ENCODE assay signal across 11 cellular contexts in the genomic region with DNA sequence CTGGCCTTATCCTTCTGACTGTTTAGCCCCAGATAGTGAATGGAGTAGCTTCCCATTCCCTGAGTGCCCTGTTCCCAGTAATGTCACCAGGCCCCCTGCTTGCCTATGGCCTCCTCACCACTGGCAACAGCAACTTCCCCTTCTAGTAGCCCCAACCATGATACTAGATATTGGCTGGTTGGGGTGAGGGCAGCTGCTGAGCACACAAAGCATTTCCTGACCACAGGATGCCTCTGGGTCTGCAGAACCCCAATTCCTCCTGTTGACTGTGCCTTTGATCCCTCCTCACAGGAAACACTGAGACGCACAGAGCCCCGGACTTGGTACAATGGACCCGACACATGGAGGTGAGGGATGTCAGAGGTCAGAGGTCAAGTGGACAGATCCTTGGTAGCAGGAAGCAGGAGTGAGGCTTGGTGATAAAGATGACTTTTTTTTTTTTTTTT. TPM values are rescaled to one million over a fixed set of nuclear protein-coding genes. Genes with fewer than 3 reads are reported as not detected.
A peak's percentile ranks its signal among the peaks of the same experiment; 100 is the strongest.
DNase-seq lines count a peak whose midpoint lies in the region; ATAC-seq, FAIRE-seq and TF ChIP-seq lines count a peak whose summit lies in the region.
"Had no signal": no experiment of that assay in that cellular context is flagged by ENCODE, and none has a peak within 500 bp of the region (broad histone marks: within the 10 kb centered on the region; RNA-seq: fewer than 3 reads in every experiment).

No MANE protein-coding gene starts in this region.

- DNase-seq in GM19239 (ENCODE audit: insufficient read length, low spot score) (no peak), NOMO-1 treated with DMSO at 0.1 percent for 48 hours (lab: John Stamatoyannopoulos, UW; ENCODE audit: unreplicated experiment) (peak; percentile 60), ascending aorta (ENCODE audit: low spot score in 2 of 2) (no peak), sciatic nerve (ENCODE audit: low spot score) (peak; percentile 48), SW 1271 (lab: John Stamatoyannopoulos, UW) (no peak), dorsolateral prefrontal cortex (no peak)
- DNase-seq: activated CD4-positive, alpha-beta T cell treated with anti-CD3 and anti-CD28 coated beads for 1 hour; left cardiac atrium; NK-92 treated with Interleukin-12 subunit alpha and Interleukin-12 subunit beta, amount 100 ng/mL, for 24 hours had no signal

- H3K4me1 ChIP-seq in ascending aorta: peaks cover 0 to 35% of the 10 kb centered on the region in 2 donors

- H3K4me3 ChIP-seq in ascending aorta: no peak overlapping the region
- no peak overlapping the region for H3K4me3 ChIP-seq in dorsolateral prefrontal cortex

- H3K27ac ChIP-seq in ascending aorta (peak overlapping the region; percentile 36 to 48), dorsolateral prefrontal cortex (no peak overlapping the region)

- FAIRE-seq in GM19239 (lab: Jason Lieb, UNC): peak; percentile 61

- H3K27me3 ChIP-seq in ascending aorta (no peaks in the 10 kb centered on the region), dorsolateral prefrontal cortex (no peaks in the 10 kb centered on the region)

- TF ChIP-seq CTCF in ascending aorta (IDR thresholded peaks at IDR 0.05) (no peak), dorsolateral prefrontal cortex (IDR thresholded peaks at IDR 0.05 in 54 of 56, conservative IDR thresholded peaks at IDR 0.05 in 2 of 56; ENCODE audit: low read depth in 1 of 56, partially characterized antibody in 56 of 56) (no peak)

- ATAC-seq in sciatic nerve (no peak), GM18870 (IDR thresholded peaks at IDR 0.05; ENCODE audit: unreplicated experiment) (no peak)
- ATAC-seq: left cardiac atrium had no signal

- peaks cover 21 to 27% of the 10 kb centered on the region in 2 donors for H3K36me3 ChIP-seq in ascending aorta

- no peaks in the 10 kb centered on the region for H3K9me3 ChIP-seq in ascending aorta

- intact Hi-C loops in ascending aorta (cut with DNase I) (no loop called here), sciatic nerve (cut with DNase I) (loop anchor here (5.0 kb wide), 1 partner anchor 37 kb away; no protein-coding TSS in a partner anchor), dorsolateral prefrontal cortex (cut with DNase I) (no loop called here)

RNA-seq across cellular contexts. Expression of a gene that starts 0.6 kb away (rescaled TPM):
- total RNA-seq in ascending aorta (not detected), sciatic nerve (1.2 TPM), dorsolateral prefrontal cortex (under 1 TPM in 4 of 120 experiments, not detected in 116; 0.20 to 0.47 (median 0.30) TPM)
- total RNA-seq: left cardiac atrium, renal cortical epithelial cell had no signal

RNA-seq across cellular contexts. Expression of a gene that starts 6.4 kb away (rescaled TPM):
- total RNA-seq in ascending aorta: 1,664 TPM
- total RNA-seq in sciatic nerve: 1,832 TPM
- total RNA-seq in dorsolateral prefrontal cortex: 10 to 100 TPM in 119 of 120 experiments, 1 to 10 TPM in 1; 9.9 to 54.8 (median 21.6) TPM

RNA-seq across cellular contexts. Expression of a gene that starts 24.7 kb away (rescaled TPM):
- 48.6 TPM for total RNA-seq in ascending aorta
- 61.0 TPM for total RNA-seq in sciatic nerve
- 100 to 1,000 TPM in 119 of 120 experiments, 10 to 100 TPM in 1; 74.6 to 263 (median 181) TPM for total RNA-seq in dorsolateral prefrontal cortex

RNA-seq across cellular contexts. Expression of a gene that starts 54.0 kb away (rescaled TPM):
- 608 TPM for total RNA-seq in ascending aorta
- total RNA-seq in sciatic nerve: 265 TPM
- total RNA-seq in dorsolateral prefrontal cortex: 100 to 1,000 TPM in 57 of 120 experiments, 10 to 100 TPM in 63; 51.8 to 194 (median 96.4) TPM

Comparison
In these comparisons a context has a peak if more than half of its experiments do, and no peak if none do; other contexts are left out.
1. DNase-seq: peak in NOMO-1 treated with DMSO at 0.1 percent for 48 hours (single experiment) and sciatic nerve (single experiment); none in GM19239 (single experiment), ascending aorta (0 of 2), SW 1271 (0 of 2) and dorsolateral prefrontal cortex (0 of 10).
2. H3K27ac ChIP-seq: peak in ascending aorta (2 of 2); none in dorsolateral prefrontal cortex (0 of 59).
3. RNA of a gene that starts 6.4 kb away (total RNA-seq): 1,832 TPM in sciatic nerve (single experiment) and 1,664 TPM in ascending aorta (single experiment); 9.9 to 54.8 TPM in dorsolateral prefrontal cortex; every median in the first group is over 10 times any median in the second.